ENCODE assay signal across 19 cellular contexts in the genomic region with DNA sequence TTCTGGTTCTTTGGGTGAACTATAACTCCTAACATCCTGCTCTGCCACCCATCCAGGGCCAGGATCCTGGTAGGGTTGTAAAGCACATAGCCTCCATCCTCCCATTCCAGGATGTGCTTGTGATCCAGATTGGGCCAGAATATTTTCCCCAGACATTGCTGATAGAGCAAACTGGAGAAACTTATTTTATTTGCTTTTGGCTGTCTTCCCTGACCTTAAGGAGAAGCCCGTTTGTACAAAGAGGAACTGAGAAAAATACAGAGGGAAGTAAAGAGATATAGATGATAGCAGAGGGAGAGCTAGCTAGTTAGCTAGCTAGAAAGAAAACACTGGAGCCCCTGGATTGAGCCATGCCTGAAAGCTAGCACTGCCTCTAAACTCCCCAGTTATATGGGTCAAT. TPM values are rescaled to one million over a fixed set of nuclear protein-coding genes. Genes with fewer than 3 reads are reported as not detected.
DNase-seq lines count a peak whose midpoint lies in the region; ATAC-seq and TF ChIP-seq lines count a peak whose summit lies in the region.
"Had no signal": no experiment of that assay in that cellular context is flagged by ENCODE, and none has a peak within 500 bp of the region (broad histone marks: within the 10 kb centered on the region; RNA-seq: fewer than 3 reads in every experiment).

No MANE protein-coding gene starts in this region.

- H3K4me3 Mint-ChIP-seq in activated CD8-positive, alpha-beta T cell treated with anti-CD3 and anti-CD28 coated beads for 36 hours = no peak overlapping the region
- H3K4me3 Mint-ChIP-seq: activated T-helper 17 cell treated with anti-CD3 and anti-CD28 coated beads, Interleukin-2, amount 50 U/mL, for 72 hours had no signal

- no peaks in the 10 kb centered on the region for H3K9me3 ChIP-seq in OCI-LY7 (ENCODE audit: low read length)
- H3K9me3 ChIP-seq: body of pancreas, heart right ventricle, lower lobe of right lung, prostate gland, suprapubic skin had no signal

- POLR2A ChIA-PET in OCI-LY7 (lab: Charles Lee) = interaction anchor here (0.6 to 2.0 kb wide), 3 partner anchors 8 to 402 kb away, joined by 3 to 13 read pairs (median 3); a partner anchor contains a TSS
- POLR2A ChIA-PET in activated CD8-positive, alpha-beta T cell treated with anti-CD3 and anti-CD28 coated beads for 36 hours (lab: Charles Lee) = no interaction called here

- no peak overlapping the region for H3K27ac Mint-ChIP-seq in activated CD8-positive, alpha-beta T cell treated with anti-CD3 and anti-CD28 coated beads for 36 hours
- H3K27ac Mint-ChIP-seq: activated T-helper 17 cell treated with anti-CD3 and anti-CD28 coated beads, Interleukin-2, amount 50 U/mL, for 72 hours had no signal

- no peaks in the 10 kb centered on the region for H3K36me3 ChIP-seq in OCI-LY7 (ENCODE audit: insufficient read depth, low read length)
- H3K36me3 ChIP-seq: heart right ventricle, lower lobe of right lung, prostate gland, suprapubic skin had no signal

- H3K4me3 ChIP-seq in OCI-LY7 (ENCODE audit: low read depth, low read length, poor library complexity, severe bottlenecking) = no peak overlapping the region
- H3K4me3 ChIP-seq: body of pancreas, heart right ventricle, lower lobe of right lung, prostate gland, suprapubic skin had no signal

- H3K9me3 Mint-ChIP-seq in activated CD8-positive, alpha-beta T cell treated with anti-CD3 and anti-CD28 coated beads for 36 hours = no peaks in the 10 kb centered on the region
- H3K9me3 Mint-ChIP-seq: activated T-helper 17 cell treated with anti-CD3 and anti-CD28 coated beads, Interleukin-2, amount 50 U/mL, for 72 hours had no signal

- DNase-seq in AML-193 (lab: John Stamatoyannopoulos, UW) (peak; percentile 62 to 76), OCI-LY7 (ENCODE audit: low spot score) (peak; percentile 27), left colon (no peak), EL (no peak), DMS53 (lab: John Stamatoyannopoulos, UW) (no peak)
- no peak for DNase-seq in activated CD8-positive, alpha-beta T cell treated with anti-CD3 and anti-CD28 coated beads for 36 hours
- DNase-seq: activated CD4-positive, CD25-positive, alpha-beta regulatory T cell treated with anti-CD3 and anti-CD28 coated beads, Interleukin-2, amount 50 U/mL, for 72 hours; body of pancreas; DMS79 treated with DMSO at 0.1 percent for 48 hours; heart right ventricle; KG1; lower lobe of right lung; NCI-H2171; stimulated activated CD4-positive, alpha-beta T cell treated with anti-CD3 and anti-CD28 coated beads, Interleukin-4, amount 100 ng/mL, for 4 hours had no signal

- H3K36me3 Mint-ChIP-seq in activated CD8-positive, alpha-beta T cell treated with anti-CD3 and anti-CD28 coated beads for 36 hours (ENCODE audit: low read depth) = no peaks in the 10 kb centered on the region

- no peaks in the 10 kb centered on the region for H3K9me2 ChIP-seq in OCI-LY7 (ENCODE audit: insufficient read depth, low read length)

- no TSS peak for BruUV-seq in OCI-LY7 (replicated peaks; lab: Mats Ljungman, UMichigan)

- peaks cover 8% of the 10 kb centered on the region for H3K4me1 ChIP-seq in OCI-LY7 (ENCODE audit: insufficient read depth, low read length, poor library complexity, severe bottlenecking)
- H3K4me1 ChIP-seq: body of pancreas, lower lobe of right lung, prostate gland, suprapubic skin had no signal

- H3K4me2 ChIP-seq in OCI-LY7 (ENCODE audit: low read length) = peak overlapping the region; percentile 15; the same call in 1 of the 2 replicates

- no peak overlapping the region for H2AFZ ChIP-seq in OCI-LY7 (ENCODE audit: low read length)

- intact Hi-C loops in OCI-LY7 (cut with micrococcal nuclease; ENCODE audit: unreplicated experiment) (loop anchor here (10.0 kb wide), 1 partner anchor 345 kb away; no protein-coding TSS in a partner anchor), left colon (cut with DNase I, micrococcal nuclease) (no loop called here)
- intact Hi-C loops in activated CD8-positive, alpha-beta T cell treated with anti-CD3 and anti-CD28 coated beads for 36 hours (cut with micrococcal nuclease) = no loop called here

- no peak for TF ChIP-seq CTCF in OCI-LY7 (conservative IDR thresholded peaks at IDR 0.05; ENCODE audit: low read length)
- TF ChIP-seq CTCF in activated CD8-positive, alpha-beta T cell treated with anti-CD3 and anti-CD28 coated beads for 36 hours (IDR thresholded peaks at IDR 0.05) = no peak

- H3K27me3 Mint-ChIP-seq in activated CD8-positive, alpha-beta T cell treated with anti-CD3 and anti-CD28 coated beads for 36 hours = peaks cover 3% of the 10 kb centered on the region
- H3K27me3 Mint-ChIP-seq: activated T-helper 17 cell treated with anti-CD3 and anti-CD28 coated beads, Interleukin-2, amount 50 U/mL, for 72 hours had no signal

- H3K79me2 ChIP-seq in OCI-LY7 (ENCODE audit: insufficient read depth, low read depth, low read length) = no peaks in the 10 kb centered on the region

- no peak overlapping the region for H3K27ac ChIP-seq in OCI-LY7 (ENCODE audit: low read depth, low read length, poor library complexity, severe bottlenecking)
- H3K27ac ChIP-seq: body of pancreas, heart right ventricle, lower lobe of right lung, prostate gland, suprapubic skin had no signal

- H3K4me1 Mint-ChIP-seq in activated CD8-positive, alpha-beta T cell treated with anti-CD3 and anti-CD28 coated beads for 36 hours (ENCODE audit: low read depth) = no peaks in the 10 kb centered on the region
- H3K4me1 Mint-ChIP-seq: activated T-helper 17 cell treated with anti-CD3 and anti-CD28 coated beads, Interleukin-2, amount 50 U/mL, for 72 hours had no signal

- no peaks in the 10 kb centered on the region for H4K20me1 ChIP-seq in OCI-LY7 (ENCODE audit: insufficient read depth, low read length)

- CTCF ChIA-PET in OCI-LY7 (lab: Charles Lee; ENCODE audit: unreplicated experiment) = no interaction called here
- CTCF ChIA-PET in activated CD8-positive, alpha-beta T cell treated with anti-CD3 and anti-CD28 coated beads for 36 hours (lab: Charles Lee) = interaction anchor here (1.0 to 1.9 kb wide), 7 partner anchors 12 to 128 kb away, joined by 3 to 7 read pairs (median 4); no protein-coding TSS in a partner anchor

- ATAC-seq in GM19395 (IDR thresholded peaks at IDR 0.05; ENCODE audit: unreplicated experiment) = peak; percentile 64
- peak; percentile 78 for ATAC-seq in HG03060 (IDR thresholded peaks at IDR 0.05; ENCODE audit: low read depth, unreplicated experiment)
- no peak for ATAC-seq in left colon
- no peak for ATAC-seq in activated CD8-positive, alpha-beta T cell treated with anti-CD3 and anti-CD28 coated beads for 36 hours
- ATAC-seq: activated T-helper 17 cell treated with anti-CD3 and anti-CD28 coated beads, Interleukin-2, amount 50 U/mL, for 72 hours; body of pancreas had no signal

RNA-seq across cellular contexts. Expression of a gene that starts 9.0 kb away (rescaled TPM):
- total RNA-seq in OCI-LY7 (2014; rRNA removed; shearing (Covaris generic)) = 37.3 and 40.5 TPM in 2 replicates
- 121 and 141 TPM in 2 replicates for total RNA-seq in OCI-LY7 (2022)
- total RNA-seq in left colon = 10 to 100 TPM; 59.9 to 62.5 TPM
- total RNA-seq in activated CD8-positive, alpha-beta T cell treated with anti-CD3 and anti-CD28 coated beads for 36 hours = 10 to 100 TPM; 90.5 to 91.7 TPM

Comparison
In these comparisons a context has a peak if more than half of its experiments do, and no peak if none do; other contexts are left out.
1. DNase-seq: peak in AML-193 (2 of 2) and OCI-LY7 (single experiment); none in left colon (0 of 2), EL (single experiment), DMS53 (single experiment) and activated CD8-positive, alpha-beta T cell treated with anti-CD3 and anti-CD28 coated beads for 36 hours (single experiment).
2. ATAC-seq: peak in GM19395 (single experiment) and HG03060 (single experiment); none in left colon (single experiment) and activated CD8-positive, alpha-beta T cell treated with anti-CD3 and anti-CD28 coated beads for 36 hours (single experiment).